In the genomic region with DNA sequence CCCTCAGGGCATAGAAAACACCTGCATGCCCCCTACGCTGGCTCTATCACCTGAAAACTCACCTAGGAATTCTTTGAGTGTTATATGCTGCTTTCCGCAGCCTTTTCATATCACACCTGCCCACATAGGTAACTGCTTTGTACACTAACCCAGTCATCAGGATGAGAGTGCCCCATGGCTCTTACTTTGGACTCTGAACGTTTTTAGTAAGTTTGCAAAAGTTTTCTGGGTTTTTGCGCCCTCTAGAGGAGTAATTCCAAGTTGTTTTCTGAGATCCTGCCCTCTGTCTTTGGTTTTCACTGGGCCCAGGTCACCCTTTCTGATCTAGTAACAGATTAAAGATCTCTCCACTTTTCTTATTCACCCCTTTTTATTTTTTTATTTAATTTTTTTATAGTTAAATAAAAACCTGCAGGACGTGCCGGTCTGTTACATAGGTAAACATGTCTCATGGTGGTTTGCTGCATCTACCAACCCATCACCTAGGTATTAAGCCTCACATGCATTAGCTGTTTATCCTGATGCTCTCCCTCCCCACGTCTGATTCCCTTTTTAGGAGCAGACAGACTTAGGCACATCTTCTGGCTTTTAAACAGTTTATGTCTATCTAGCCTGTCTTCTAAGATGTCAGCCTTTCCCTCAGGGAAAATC, we compare ENCODE assay signal across 9 cellular contexts.
A peak's percentile ranks its signal among the peaks of the same experiment; 100 is the strongest.
DNase-seq lines count a peak whose midpoint lies in the region; ATAC-seq and TF ChIP-seq lines count a peak whose summit lies in the region.
"Had no signal": no experiment of that assay in that cellular context is flagged by ENCODE, and none has a peak within 500 bp of the region (broad histone marks: within the 10 kb centered on the region; RNA-seq: fewer than 3 reads in every experiment).

No MANE protein-coding gene starts in this region.

- no peak overlapping the region for H3K27ac ChIP-seq in testis
- H3K27ac ChIP-seq: skin epidermis had no signal

- ATAC-seq in GM18868 (IDR thresholded peaks at IDR 0.05; ENCODE audit: unreplicated experiment), result peak; percentile 64
- no peak for ATAC-seq in sciatic nerve
- ATAC-seq in HG02870 (IDR thresholded peaks at IDR 0.05; ENCODE audit: unreplicated experiment), result no peak

- 55 to 66% methylated on average over 7 of the region's 7 CpGs for WGBS in testis, 2 donors

- H3K4me3 Mint-ChIP-seq in Calu3 (ENCODE audit: low read depth, unreplicated experiment), result no peak overlapping the region

- H3K4me1 Mint-ChIP-seq in Calu3 (ENCODE audit: low read depth, unreplicated experiment), result peaks cover 10% of the 10 kb centered on the region

- no peaks in the 10 kb centered on the region for H3K27me3 ChIP-seq in testis

- no peak overlapping the region for H3K4me3 ChIP-seq in testis
- H3K4me3 ChIP-seq: skin epidermis had no signal

- H3K27me3 Mint-ChIP-seq in Calu3 (ENCODE audit: unreplicated experiment), result no peaks in the 10 kb centered on the region

- intact Hi-C loops in Calu3 (cut with micrococcal nuclease; ENCODE audit: unreplicated experiment) (loop anchor here (2.0 kb wide), 1 partner anchor 139 kb away; the partner anchor contains the start of gene NWD2), testis (cut with DNase I; ENCODE audit: low total_unique reads) (no loop called here), sciatic nerve (cut with DNase I) (no loop called here)

- DNase-seq in Calu3 (peak; percentile 52), HuH-7.5 (ENCODE audit: low spot score) (peak; percentile 10), SKM-1 (lab: John Stamatoyannopoulos, UW; ENCODE audit: unreplicated experiment) (peak; percentile 27), glomerular endothelial cell (ENCODE audit: extremely low read depth, low read depth, low spot score) (peak; percentile 23), testis (peak; percentile 30), sciatic nerve (ENCODE audit: low spot score) (no peak)

- no peaks in the 10 kb centered on the region for H3K36me3 Mint-ChIP-seq in Calu3 (ENCODE audit: insufficient read depth, unreplicated experiment)

- CTCF ChIA-PET in Calu3 (lab: Charles Lee), result interaction anchor here (0.8 kb wide), 1 partner anchor 969 kb away, joined by 3 read pairs; no protein-coding TSS in a partner anchor

- no peaks in the 10 kb centered on the region for H3K36me3 ChIP-seq in testis (ENCODE audit: low read depth, missing control alignments)

- H3K9me3 ChIP-seq in testis, result no peaks in the 10 kb centered on the region

- H3K9me3 Mint-ChIP-seq in Calu3 (ENCODE audit: low read depth, unreplicated experiment), result no peaks in the 10 kb centered on the region

- peak; percentile 43 for TF ChIP-seq CTCF in Calu3 (IDR thresholded peaks at IDR 0.05; ENCODE audit: unreplicated experiment)
- TF ChIP-seq CTCF in testis (IDR thresholded peaks at IDR 0.05), result peak in 2 of 3 experiments; percentile 51 to 64

- no peaks in the 10 kb centered on the region for H3K4me1 ChIP-seq in testis

- no peak for TF ChIP-seq POLR2A in testis (IDR thresholded peaks at IDR 0.05)

- BruUV-seq in Calu3 (replicated peaks; lab: Mats Ljungman, UMichigan), result no TSS peak

- H3K27ac Mint-ChIP-seq in Calu3 (ENCODE audit: unreplicated experiment), result no peak overlapping the region
